In genomic region chr10:27256790-27257189, GRCh38 we compare ENCODE assay signal across 14 cellular contexts.
"Had no signal": no experiment of that assay in that cellular context is flagged by ENCODE, and none has a peak within 500 bp of the region (broad histone marks: within the 10 kb centered on the region; RNA-seq: fewer than 3 reads in every experiment).

No MANE protein-coding gene starts in this region.

- DNase-seq: activated T-cell treated with anti-CD3 and anti-CD28 coated beads for 4 hours; hippocampal formation; left ventricle myocardium inferior; mucosa of descending colon; occipital lobe; stimulated activated naive CD8-positive, alpha-beta T cell treated with anti-CD3 and anti-CD28 coated beads, Interleukin-15, Interleukin-2, amounts not matched to agents 100 U/mL and 50 U/mL, for 24 hours had no signal

- H3K36me3 ChIP-seq: esophagus muscularis mucosa, left ventricle myocardium inferior, right atrium auricular region, upper lobe of left lung had no signal

- H3K9me3 ChIP-seq: esophagus muscularis mucosa, left ventricle myocardium inferior, mucosa of descending colon, right atrium auricular region, upper lobe of left lung had no signal

- H3K27me3 ChIP-seq: right atrium auricular region had no signal

- H3K27ac Mint-ChIP-seq: activated naive CD4-positive, alpha-beta T cell treated with anti-CD3 and anti-CD28 coated beads, Interleukin-2, amount 50 U/mL, for 24 hours; brain; nephron had no signal

- H3K27ac ChIP-seq: coronary artery, esophagus muscularis mucosa, left ventricle myocardium inferior, right atrium auricular region, upper lobe of left lung, VCaP had no signal

- H3K9me3 Mint-ChIP-seq: activated naive CD4-positive, alpha-beta T cell treated with anti-CD3 and anti-CD28 coated beads, Interleukin-2, amount 50 U/mL, for 24 hours had no signal

- H3K4me3 ChIP-seq: coronary artery, esophagus muscularis mucosa, left ventricle myocardium inferior, mucosa of descending colon, right atrium auricular region, upper lobe of left lung had no signal
